ENCODE assay signal across 8 cellular contexts in the genomic region with DNA sequence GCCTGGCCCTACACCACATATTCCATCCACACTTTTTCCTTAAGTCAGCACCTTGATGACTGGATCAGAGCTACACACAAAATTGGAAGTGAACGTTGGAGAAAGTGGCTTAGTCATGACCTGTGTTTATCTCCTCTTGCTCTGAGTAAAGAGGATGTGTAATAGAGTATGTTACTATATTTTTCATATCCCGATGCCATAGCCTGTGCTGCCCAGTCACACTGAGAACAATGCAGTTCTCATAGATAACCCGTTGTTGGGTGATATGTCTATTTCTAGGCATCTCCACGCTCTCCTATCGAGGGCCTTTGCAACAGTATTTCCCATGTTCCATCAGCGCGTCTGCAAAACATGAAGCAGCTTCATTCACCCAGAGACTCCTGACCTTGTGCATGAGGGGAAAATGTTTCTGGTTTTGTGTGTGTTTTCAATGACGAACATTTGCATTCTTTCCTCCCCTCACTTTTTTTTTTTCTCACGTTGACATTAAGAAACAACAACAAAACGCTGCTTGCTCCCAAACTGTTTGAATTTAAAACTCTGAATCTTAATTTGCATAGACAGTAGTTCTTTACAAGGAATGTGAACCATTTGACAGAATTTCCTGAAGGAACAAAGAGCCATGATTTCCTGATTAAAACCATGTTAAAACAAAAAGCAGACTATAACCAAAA. TPM values are rescaled to one million over a fixed set of nuclear protein-coding genes. Genes with fewer than 3 reads are reported as not detected.
A peak's percentile ranks its signal among the peaks of the same experiment; 100 is the strongest.
DNase-seq lines count a peak whose midpoint lies in the region; TF ChIP-seq lines count a peak whose summit lies in the region.

No MANE protein-coding gene starts in this region.

- H3K4me1 ChIP-seq in mesenchymal stem cell (ENCODE audit: control insufficient read depth, insufficient read depth, low read depth, low read length), result peaks cover 32% of the 10 kb centered on the region
- H3K4me1 ChIP-seq in effector memory CD4-positive, alpha-beta T cell (ENCODE audit: control insufficient read depth, insufficient read depth, low read length, poor library complexity, severe bottlenecking), result no peaks in the 10 kb centered on the region

- H3K36me3 ChIP-seq in mesenchymal stem cell (ENCODE audit: control insufficient read depth in 1 of 2, insufficient read depth in 2 of 2, low read depth in 1 of 2, low read length in 2 of 2), result no peaks in the 10 kb centered on the region
- H3K36me3 ChIP-seq in effector memory CD4-positive, alpha-beta T cell (ENCODE audit: control insufficient read depth, insufficient read depth, low read length), result no peaks in the 10 kb centered on the region

- POLR2A ChIA-PET in AG04449 (lab: Yijun Ruan, JAX), result interaction anchor here (0.8 to 1.3 kb wide), 4 partner anchors 12 to 266 kb away, joined by 3 to 6 read pairs (median 3); a partner anchor contains a TSS

- no peak overlapping the region for H3K27ac ChIP-seq in mesenchymal stem cell (ENCODE audit: low read length, poor library complexity, severe bottlenecking)
- no peak overlapping the region for H3K27ac ChIP-seq in effector memory CD4-positive, alpha-beta T cell (ENCODE audit: insufficient read depth, low read length, poor library complexity, severe bottlenecking)

- no peaks in the 10 kb centered on the region for H3K9me3 ChIP-seq in mesenchymal stem cell (ENCODE audit: control insufficient read depth, low read length)
- no peaks in the 10 kb centered on the region for H3K9me3 ChIP-seq in effector memory CD4-positive, alpha-beta T cell (ENCODE audit: control insufficient read depth, low read length)

- H3K79me1 ChIP-seq in mesenchymal stem cell (replicated peaks; ENCODE audit: low read length, poor library complexity, severe bottlenecking), result peaks cover 16% of the 10 kb centered on the region

- peak overlapping the region; percentile 83 for H3K9ac ChIP-seq in mesenchymal stem cell (ENCODE audit: low read length)

- H3K4me2 ChIP-seq in mesenchymal stem cell (ENCODE audit: low read length, poor library complexity, severe bottlenecking), result no peak overlapping the region

- H3K23ac ChIP-seq in mesenchymal stem cell (ENCODE audit: low read length in 2 of 2), result no peak overlapping the region

- H3K4ac ChIP-seq in mesenchymal stem cell (ENCODE audit: low read depth in 1 of 2, low read length in 2 of 2), result no peak overlapping the region

- H3K4me3 ChIP-seq in AG04449 (ENCODE audit: low read depth, low read length) (no peak overlapping the region), cardiac fibroblast (replicated peaks in 1 of 2; ENCODE audit: low read depth in 2 of 2, low read length in 2 of 2) (no peak overlapping the region), mesenchymal stem cell (ENCODE audit: insufficient read depth in 1 of 2, low read depth in 1 of 2, low read length in 2 of 2) (peak overlapping the region in 1 of 2 experiments; percentile 1)
- H3K4me3 ChIP-seq in effector memory CD4-positive, alpha-beta T cell (ENCODE audit: insufficient read depth, low read depth, low read length, poor library complexity, severe bottlenecking), result no peak overlapping the region

- H3K14ac ChIP-seq in mesenchymal stem cell (ENCODE audit: low read length in 2 of 2), result no peak overlapping the region

- H4K8ac ChIP-seq in mesenchymal stem cell (ENCODE audit: low read length), result no peak overlapping the region

- H2BK15ac ChIP-seq in mesenchymal stem cell (ENCODE audit: low read depth, poor library complexity, severe bottlenecking), result no peak overlapping the region

- no peak overlapping the region for H2AK5ac ChIP-seq in mesenchymal stem cell (ENCODE audit: low read length, severe bottlenecking)

- no peaks in the 10 kb centered on the region for H3K27me3 ChIP-seq in mesenchymal stem cell (ENCODE audit: control insufficient read depth in 1 of 2, insufficient read depth in 1 of 2, low read length in 2 of 2)
- no peaks in the 10 kb centered on the region for H3K27me3 ChIP-seq in effector memory CD4-positive, alpha-beta T cell (replicated peaks; ENCODE audit: control insufficient read depth, insufficient read depth, low read length, poor library complexity, severe bottlenecking)

- WGBS in mesenchymal stem cell, result 0% methylated on average over 2 of the region's 10 CpGs

- peak overlapping the region in 1 of 2 experiments; percentile 68 for H2BK12ac ChIP-seq in mesenchymal stem cell (ENCODE audit: low read length in 2 of 2)

- CTCF ChIA-PET in AG04449 (lab: Yijun Ruan, JAX), result interaction anchor here (0.9 to 4.9 kb wide), 5 partner anchors 9 to 195 kb away, joined by 3 to 24 read pairs (median 6); a partner anchor contains a TSS

- TF ChIP-seq CTCF in AG04449 (IDR thresholded peaks at IDR 0.05; ENCODE audit: insufficient read depth, low read length, missing control alignments) (no peak), cardiac fibroblast (IDR thresholded peaks at IDR 0.05; ENCODE audit: low read depth, low read length) (no peak)

- DNase-seq in AG04449 (ENCODE audit: low read depth, low spot score) (peak; percentile 63), HS-5 (ENCODE audit: low read depth) (peak; percentile 83), cardiac fibroblast (ENCODE audit: low read depth in 2 of 2) (peak; percentile 88 to 94), mesenchymal stem cell (peak; percentile 95), GM19238 (ENCODE audit: insufficient read length, low spot score) (no peak), NCI-H1092 treated with DMSO at 0.1 percent for 48 hours (lab: John Stamatoyannopoulos, UW) (no peak), DMS 273 treated with DMSO at 0.1 percent for 48 hours (lab: John Stamatoyannopoulos, UW) (no peak)
- DNase-seq in effector memory CD4-positive, alpha-beta T cell, result no peak

- H2BK5ac ChIP-seq in mesenchymal stem cell (ENCODE audit: low read depth, low read length, poor library complexity, severe bottlenecking), result no peak overlapping the region

- H2AFZ ChIP-seq in mesenchymal stem cell (ENCODE audit: low read depth, low read length), result no peak overlapping the region

- H2BK120ac ChIP-seq in mesenchymal stem cell (ENCODE audit: low read depth, low read length), result no peak overlapping the region

- no peak overlapping the region for H4K91ac ChIP-seq in mesenchymal stem cell (ENCODE audit: low read length)

- peak overlapping the region in 1 of 2 experiments; percentile 22 for H3K18ac ChIP-seq in mesenchymal stem cell (ENCODE audit: low read depth in 1 of 2, low read length in 2 of 2)

RNA-seq across cellular contexts. Expression of a gene that starts 43.4 kb away (rescaled TPM):
- polyA plus RNA-seq in mesenchymal stem cell (2013, experiment 1 of 2), result 56.5 TPM
- 57.3 TPM for polyA plus RNA-seq in mesenchymal stem cell (2013, experiment 2 of 2)

Comparison
In these comparisons a context has a peak if more than half of its experiments do, and no peak if none do; other contexts are left out.
1. DNase-seq: peak in AG04449 (single experiment), HS-5 (single experiment), cardiac fibroblast (2 of 2) and mesenchymal stem cell (single experiment); none in GM19238 (single experiment), effector memory CD4-positive, alpha-beta T cell (0 of 3), NCI-H1092 treated with DMSO at 0.1 percent for 48 hours (single experiment) and DMS 273 treated with DMSO at 0.1 percent for 48 hours (single experiment).